8 cellular contexts compared by ENCODE assay signal in genomic region chr10:6269953-6270867, GRCh38.
DNase-seq lines count a peak whose midpoint lies in the region; ATAC-seq and TF ChIP-seq lines count a peak whose summit lies in the region.

No MANE protein-coding gene starts in this region.

- H3K27me3 Mint-ChIP-seq in activated CD4-positive, alpha-beta T cell treated with anti-CD3 and anti-CD28 coated beads, Interleukin-2, amount 10 ng/mL, durations not matched to agents 7 days and 5 days: no peaks in the 10 kb centered on the region
- H3K27me3 Mint-ChIP-seq in stimulated activated naive B cell treated with anti-CD40 and anti-IgM and Interleukin-4, amounts not matched to agents 10 μg/mL and 1 μg/mL and 100 μg/mL, for 72 hours: no peaks in the 10 kb centered on the region

- peaks cover 15% of the 10 kb centered on the region for H3K36me3 Mint-ChIP-seq in activated CD4-positive, alpha-beta T cell treated with anti-CD3 and anti-CD28 coated beads, Interleukin-2, amount 10 ng/mL, durations not matched to agents 7 days and 5 days (ENCODE audit: low read depth)
- peaks cover 8 to 17% of the 10 kb centered on the region in 2 donors for H3K36me3 Mint-ChIP-seq in stimulated activated naive B cell treated with anti-CD40 and anti-IgM and Interleukin-4, amounts not matched to agents 10 μg/mL and 1 μg/mL and 100 μg/mL, for 72 hours

- H3K27ac ChIP-seq in WERI-Rb-1: no peak overlapping the region

- H3K27me3 ChIP-seq in WERI-Rb-1 (ENCODE audit: insufficient read depth, low read depth, severe bottlenecking): peaks cover 11% of the 10 kb centered on the region

- peak; percentile 55 for ATAC-seq in GM19023 (IDR thresholded peaks at IDR 0.05; ENCODE audit: unreplicated experiment)
- ATAC-seq in HG03139 (IDR thresholded peaks at IDR 0.05; ENCODE audit: unreplicated experiment): peak; percentile 58
- ATAC-seq in stimulated activated naive B cell treated with anti-CD40 and anti-IgM and Interleukin-4, amounts not matched to agents 10 μg/mL and 1 μg/mL and 100 μg/mL, for 72 hours (replicated peaks): peak; percentile 80 to 81

- H3K4me3 Mint-ChIP-seq in activated CD4-positive, alpha-beta T cell treated with anti-CD3 and anti-CD28 coated beads, Interleukin-2, amount 10 ng/mL, durations not matched to agents 7 days and 5 days: peak overlapping the region; percentile 30
- peak overlapping the region in 1 of 2 donors; percentile 32 for H3K4me3 Mint-ChIP-seq in stimulated activated naive B cell treated with anti-CD40 and anti-IgM and Interleukin-4, amounts not matched to agents 10 μg/mL and 1 μg/mL and 100 μg/mL, for 72 hours

- CTCF ChIA-PET in activated CD4-positive, alpha-beta T cell treated with anti-CD3 and anti-CD28 coated beads, Interleukin-2, amount 10 ng/mL, durations not matched to agents 7 days and 5 days (lab: Charles Lee): interaction anchor here (1.0 to 4.6 kb wide), 3 partner anchors 68 to 132 kb away, joined by 3 to 13 read pairs (median 12); partner anchors contain the start of gene PFKFB3

- H3K4me3 ChIP-seq in WERI-Rb-1 (ENCODE audit: low read depth, low read length): no peak overlapping the region

- H3K9me3 ChIP-seq in WERI-Rb-1 (ENCODE audit: severe bottlenecking): no peaks in the 10 kb centered on the region

- DNase-seq in activated CD4-positive, alpha-beta T cell treated with anti-CD3 and anti-CD28 coated beads, Interleukin-2, amount 10 ng/mL, durations not matched to agents 7 days and 5 days: peak; percentile 81
- DNase-seq in glomerular visceral epithelial cell (ENCODE audit: extremely low spot score) (peak; percentile 51), occipital lobe (lab: John Stamatoyannopoulos, UW) (no peak), WERI-Rb-1 (no peak), NCI-H2107 (lab: John Stamatoyannopoulos, UW) (no peak)
- peak; percentile 74 for DNase-seq in stimulated activated naive B cell treated with anti-CD40 and anti-IgM and Interleukin-4, amounts not matched to agents 10 μg/mL and 1 μg/mL and 100 μg/mL, for 72 hours

- H3K9me3 Mint-ChIP-seq in activated CD4-positive, alpha-beta T cell treated with anti-CD3 and anti-CD28 coated beads, Interleukin-2, amount 10 ng/mL, durations not matched to agents 7 days and 5 days: no peaks in the 10 kb centered on the region
- H3K9me3 Mint-ChIP-seq in stimulated activated naive B cell treated with anti-CD40 and anti-IgM and Interleukin-4, amounts not matched to agents 10 μg/mL and 1 μg/mL and 100 μg/mL, for 72 hours: peaks cover 0 to 2% of the 10 kb centered on the region in 2 donors

- H3K4me1 Mint-ChIP-seq in activated CD4-positive, alpha-beta T cell treated with anti-CD3 and anti-CD28 coated beads, Interleukin-2, amount 10 ng/mL, durations not matched to agents 7 days and 5 days: peaks cover 72% of the 10 kb centered on the region
- H3K4me1 Mint-ChIP-seq in stimulated activated naive B cell treated with anti-CD40 and anti-IgM and Interleukin-4, amounts not matched to agents 10 μg/mL and 1 μg/mL and 100 μg/mL, for 72 hours: peaks cover 33 to 48% of the 10 kb centered on the region in 2 donors

- POLR2A ChIA-PET in activated CD4-positive, alpha-beta T cell treated with anti-CD3 and anti-CD28 coated beads, Interleukin-2, amount 10 ng/mL, durations not matched to agents 7 days and 5 days (lab: Charles Lee): no interaction called here

- no peaks in the 10 kb centered on the region for H3K36me3 ChIP-seq in WERI-Rb-1

- TF ChIP-seq CTCF in WERI-Rb-1 (IDR thresholded peaks at IDR 0.05; ENCODE audit: low read depth, low read length): no peak

- H3K27ac Mint-ChIP-seq in activated CD4-positive, alpha-beta T cell treated with anti-CD3 and anti-CD28 coated beads, Interleukin-2, amount 10 ng/mL, durations not matched to agents 7 days and 5 days: peak overlapping the region; percentile 95
- H3K27ac Mint-ChIP-seq in stimulated activated naive B cell treated with anti-CD40 and anti-IgM and Interleukin-4, amounts not matched to agents 10 μg/mL and 1 μg/mL and 100 μg/mL, for 72 hours: peak overlapping the region; percentile 94

Comparison
In these comparisons a context has a peak if more than half of its experiments do, and no peak if none do; other contexts are left out.
1. DNase-seq: peak in activated CD4-positive, alpha-beta T cell treated with anti-CD3 and anti-CD28 coated beads, Interleukin-2, amount 10 ng/mL, durations not matched to agents 7 days and 5 days (single experiment), glomerular visceral epithelial cell (single experiment) and stimulated activated naive B cell treated with anti-CD40 and anti-IgM and Interleukin-4, amounts not matched to agents 10 μg/mL and 1 μg/mL and 100 μg/mL, for 72 hours (single experiment); none in occipital lobe (single experiment), WERI-Rb-1 (single experiment) and NCI-H2107 (single experiment).
2. Peak in every context shown above with its lines, with median percentiles within 50 percentile points of each other: ATAC-seq.